6 cellular contexts compared by ENCODE assay signal in genomic region chr5:109928046-109928445, GRCh38.
"Had no signal": no experiment of that assay in that cellular context is flagged by ENCODE, and none has a peak within 500 bp of the region (broad histone marks: within the 10 kb centered on the region; RNA-seq: fewer than 3 reads in every experiment).

No MANE protein-coding gene starts in this region.

- H3K9me3 Mint-ChIP-seq: IgD-negative memory B cell had no signal

- H3K4me3 ChIP-seq: K562 had no signal

- ATAC-seq: K562 had no signal

- H3K4me3 Mint-ChIP-seq: IgD-negative memory B cell had no signal

- DNase-seq: IMR-90, KBM-7 had no signal

- FAIRE-seq: HTR-8/SVneo, K562 had no signal

- H3K27ac ChIP-seq: HL-60 had no signal

- H3K36me3 Mint-ChIP-seq: IgD-negative memory B cell had no signal

- H3K27ac Mint-ChIP-seq: IgD-negative memory B cell had no signal
